Comparison of ENCODE assay signal across 30 cellular contexts in genomic region chr18:63523660-63524059, GRCh38. TPM values are rescaled to one million over a fixed set of nuclear protein-coding genes. Genes with fewer than 3 reads are reported as not detected.
DNase-seq lines count a peak whose midpoint lies in the region; TF ChIP-seq lines count a peak whose summit lies in the region.
"Had no signal": no experiment of that assay in that cellular context is flagged by ENCODE, and none has a peak within 500 bp of the region (broad histone marks: within the 10 kb centered on the region; RNA-seq: fewer than 3 reads in every experiment).

No MANE protein-coding gene starts in this region.

- no peak for TF ChIP-seq EP300 in suprapubic skin (IDR thresholded peaks at IDR 0.05)

- H3K27me3 ChIP-seq in mammary epithelial cell (ENCODE audit: insufficient read depth, low read length) = no peaks in the 10 kb centered on the region
- no peaks in the 10 kb centered on the region for H3K27me3 ChIP-seq in breast epithelium
- H3K27me3 ChIP-seq in OCI-LY3 (ENCODE audit: low read depth, low read length) = peaks cover 26% of the 10 kb centered on the region; the same call in 1 of the 2 replicates
- H3K27me3 ChIP-seq in thyroid gland = no peaks in the 10 kb centered on the region
- no peaks in the 10 kb centered on the region for H3K27me3 ChIP-seq in suprapubic skin
- H3K27me3 ChIP-seq: gastrocnemius medialis, transverse colon had no signal

- no peak overlapping the region for H3K27ac ChIP-seq in mammary epithelial cell (ENCODE audit: insufficient read depth, low read depth, low read length)
- no peak overlapping the region for H3K27ac ChIP-seq in breast epithelium
- H3K27ac ChIP-seq in OCI-LY3 (ENCODE audit: low read length) = no peak overlapping the region
- no peak overlapping the region for H3K27ac ChIP-seq in thyroid gland
- H3K27ac ChIP-seq in suprapubic skin = no peak overlapping the region
- H3K27ac ChIP-seq: adrenal gland, gastrocnemius medialis, skin epidermis, transverse colon had no signal

- no TSS peak for BruUV-seq in mammary epithelial cell (replicated peaks; lab: Mats Ljungman, UMichigan)

- dilution Hi-C loops in mammary epithelial cell (cut with HindIII; ENCODE audit: low sequenced_read_pairs) = loop anchor here (25.0 kb wide), 1 partner anchor 314 kb away; no protein-coding TSS in a partner anchor

- H2AFZ ChIP-seq in mammary epithelial cell (ENCODE audit: low read depth, low read length) (no peak overlapping the region), OCI-LY3 (ENCODE audit: low read depth, low read length) (no peak overlapping the region)

- TF ChIP-seq CTCF in mammary epithelial cell (conservative IDR thresholded peaks at IDR 0.05 in 1 of 2, IDR thresholded peaks at IDR 0.05 in 1 of 2; ENCODE audit: extremely low read depth in 1 of 2, insufficient read depth in 1 of 2, low read depth in 1 of 2, low read length in 2 of 2) = peak; percentile 6 to 16
- no peak for TF ChIP-seq CTCF in breast epithelium (IDR thresholded peaks at IDR 0.05)
- no peak; the same call in 1 of the 2 replicates for TF ChIP-seq CTCF in OCI-LY3 (IDR thresholded peaks at IDR 0.05; ENCODE audit: low read depth, low read length)
- no peak for TF ChIP-seq CTCF in fibroblast of the aortic adventitia (IDR thresholded peaks at IDR 0.05; ENCODE audit: insufficient read depth, low read length)
- no peak for TF ChIP-seq CTCF in thyroid gland (IDR thresholded peaks at IDR 0.05)
- no peak for TF ChIP-seq CTCF in suprapubic skin (IDR thresholded peaks at IDR 0.05)

- H3K79me2 ChIP-seq in mammary epithelial cell (ENCODE audit: insufficient read depth, low read length) (no peaks in the 10 kb centered on the region), OCI-LY3 (ENCODE audit: low read length) (no peaks in the 10 kb centered on the region)

- CTCF ChIA-PET in mammary epithelial cell (lab: Charles Lee; ENCODE audit: low non-redundant PET) = no interaction called here

- H3K9me3 ChIP-seq in mammary epithelial cell (replicated peaks; ENCODE audit: insufficient read depth, low read length) = no peaks in the 10 kb centered on the region
- H3K9me3 ChIP-seq in breast epithelium = no peaks in the 10 kb centered on the region
- H3K9me3 ChIP-seq in OCI-LY3 (ENCODE audit: insufficient read depth, low read length) = peaks cover 4% of the 10 kb centered on the region; the same call in 1 of the 2 replicates
- no peaks in the 10 kb centered on the region for H3K9me3 ChIP-seq in thyroid gland
- H3K9me3 ChIP-seq in suprapubic skin = no peaks in the 10 kb centered on the region
- H3K9me3 ChIP-seq: adrenal gland, gastrocnemius medialis, transverse colon had no signal

- no peaks in the 10 kb centered on the region for H3K36me3 ChIP-seq in mammary epithelial cell (ENCODE audit: insufficient read depth, low read length)
- H3K36me3 ChIP-seq in breast epithelium = no peaks in the 10 kb centered on the region
- H3K36me3 ChIP-seq in OCI-LY3 (replicated peaks; ENCODE audit: low read depth, low read length) = no peaks in the 10 kb centered on the region
- no peaks in the 10 kb centered on the region for H3K36me3 ChIP-seq in thyroid gland
- no peaks in the 10 kb centered on the region for H3K36me3 ChIP-seq in suprapubic skin
- H3K36me3 ChIP-seq: adrenal gland, gastrocnemius medialis, transverse colon had no signal

- intact Hi-C loops in mammary epithelial cell (cut with micrococcal nuclease) (no loop called here), breast epithelium (cut with DNase I; ENCODE audit: low total_unique reads) (no loop called here), thyroid gland (cut with DNase I) (no loop called here)

- in situ Hi-C loops in mammary epithelial cell (cut with MboI; ENCODE audit: low sequenced_read_pairs in 2 of 2) = loop anchor here (10.0 to 25.0 kb wide), 2 partner anchors 211 to 414 kb away; partner anchors contain the start of gene HMSD (in 1 of the 2)

- TF ChIP-seq POLR2A in breast epithelium (IDR thresholded peaks at IDR 0.05) = no peak
- TF ChIP-seq POLR2A in thyroid gland (IDR thresholded peaks at IDR 0.05) = no peak
- TF ChIP-seq POLR2A in suprapubic skin (IDR thresholded peaks at IDR 0.05) = no peak

- WGBS in mammary epithelial cell (ENCODE audit: low coverage, missing lambda C conversion rate) = 90% methylated on average over 4 of the region's 4 CpGs
- 32 to 34% methylated on average over 4 of the region's 4 CpGs for WGBS in thyroid gland, 2 donors
- WGBS in suprapubic skin = 73% methylated on average over 4 of the region's 4 CpGs

- H3K9ac ChIP-seq in mammary epithelial cell (ENCODE audit: insufficient read depth, low read length) (no peak overlapping the region), OCI-LY3 (ENCODE audit: low read length) (no peak overlapping the region)

- DNase-seq in mammary epithelial cell = no peak
- DNase-seq in breast epithelium (ENCODE audit: low spot score in 2 of 2) = no peak
- peak; percentile 16 for DNase-seq in fibroblast of the aortic adventitia (ENCODE audit: low read depth)
- DNase-seq in thyroid gland = peak; percentile 29 to 41
- no peak for DNase-seq in NCI-H1694 treated with DMSO at 0.1 percent for 48 hours (lab: John Stamatoyannopoulos, UW)
- DNase-seq in suprapubic skin (ENCODE audit: low spot score in 2 of 2) = no peak
- no peak for DNase-seq in AML-193 (lab: John Stamatoyannopoulos, UW)
- DNase-seq: activated CD4-positive, alpha-beta memory T cell treated with anti-CD3 and anti-CD28 coated beads for 36 hours; activated T-cell treated with anti-CD3 and anti-CD28 coated beads, Interleukin-2, amount 50 U/mL, for 1 hour; adrenal gland; CD8-positive, alpha-beta memory T cell; DND-41; gastrocnemius medialis; KBM-7; kidney; MV-4-11; NCI-H187; NCI-H345; NK-92 treated with Interleukin-12 subunit alpha and Interleukin-12 subunit beta, amount 100 ng/mL, for 24 hours; stimulated activated CD4-positive, alpha-beta T cell treated with anti-CD3 and anti-CD28 coated beads, Interleukin-2, amount 100 ng/mL, for 48 hours; stimulated activated naive CD8-positive, alpha-beta T cell treated with anti-CD3 and anti-CD28 coated beads, Interleukin-15, Interleukin-2, amounts not matched to agents 100 U/mL and 50 U/mL, for 24 hours; transverse colon had no signal

- H3K4me3 ChIP-seq in mammary epithelial cell (replicated peaks in 1 of 3; ENCODE audit: insufficient read depth in 1 of 3, low read depth in 2 of 3, low read length in 3 of 3) = no peak overlapping the region
- no peak overlapping the region for H3K4me3 ChIP-seq in breast epithelium
- no peak overlapping the region for H3K4me3 ChIP-seq in OCI-LY3 (ENCODE audit: low read length)
- H3K4me3 ChIP-seq in fibroblast of the aortic adventitia (ENCODE audit: low read depth, low read length) = no peak overlapping the region
- H3K4me3 ChIP-seq in thyroid gland (replicated peaks in 1 of 3) = no peak overlapping the region
- no peak overlapping the region for H3K4me3 ChIP-seq in suprapubic skin
- H3K4me3 ChIP-seq: adrenal gland, gastrocnemius medialis, skin epidermis, transverse colon had no signal

- H3K4me2 ChIP-seq in mammary epithelial cell (ENCODE audit: insufficient read depth, low read depth, low read length) (no peak overlapping the region), OCI-LY3 (ENCODE audit: low read length) (peak overlapping the region; percentile 28)

- H4K20me1 ChIP-seq in mammary epithelial cell (ENCODE audit: insufficient read depth, low read length) = no peaks in the 10 kb centered on the region
- H4K20me1 ChIP-seq in OCI-LY3 (ENCODE audit: insufficient read depth, low read length) = no peaks in the 10 kb centered on the region

- H3K4me1 ChIP-seq in mammary epithelial cell (ENCODE audit: insufficient read depth, low read length) = no peaks in the 10 kb centered on the region
- H3K4me1 ChIP-seq in breast epithelium = no peaks in the 10 kb centered on the region
- peaks cover 8% of the 10 kb centered on the region for H3K4me1 ChIP-seq in OCI-LY3 (ENCODE audit: low read length)
- no peaks in the 10 kb centered on the region for H3K4me1 ChIP-seq in thyroid gland
- peaks cover 3% of the 10 kb centered on the region for H3K4me1 ChIP-seq in suprapubic skin
- H3K4me1 ChIP-seq: adrenal gland, gastrocnemius medialis, transverse colon had no signal

RNA-seq across cellular contexts. Expression of gene SERPINB12, which starts 18.5 kb away (rescaled TPM):
- total RNA-seq in mammary epithelial cell (not detected), breast epithelium (not detected), fibroblast of the aortic adventitia (ENCODE audit: low replicate concordance) (not detected in 2 replicates), thyroid gland (not detected), suprapubic skin (10 to 100 TPM; 14.8 to 88.4 (median 79.5) TPM)
- polyA plus RNA-seq in mammary epithelial cell = not detected
- polyA minus RNA-seq in mammary epithelial cell = not detected
- total RNA-seq: activated CD4-positive, alpha-beta memory T cell treated with anti-CD3 and anti-CD28 coated beads for 36 hours; adrenal gland; cardiac septum; CD8-positive, alpha-beta memory T cell; dermis microvascular lymphatic vessel endothelial cell; gastrocnemius medialis; kidney; natural killer cell treated with Interleukin-12 subunit alpha and Interleukin-12 subunit beta and Interleukin-15 and Interleukin-18, amount 100 ng/mL, for 72 hours; posterior vena cava; T-helper 2 cell treated with Interferon-gamma antibody and Interleukin-4, amounts not matched to agents 100 ng/mL and 5 ng/mL, for 36 hours; transverse colon; WTC11 had no signal
- polyA plus RNA-seq: adrenal gland; CD8-positive, alpha-beta memory T cell had no signal

RNA-seq across cellular contexts. Expression of gene SERPINB5, which starts 46.9 kb away (rescaled TPM):
- total RNA-seq in mammary epithelial cell (100 to 1,000 TPM; 428 to 490 TPM), breast epithelium (10 to 100 TPM in 2 of 3 donors, not detected in 1; 12.6 to 17.4 TPM), fibroblast of the aortic adventitia (ENCODE audit: low replicate concordance) (not detected in 2 replicates), thyroid gland (not detected), suprapubic skin (100 to 1,000 TPM; 158 to 658 (median 458) TPM)
- polyA plus RNA-seq in mammary epithelial cell = 525 TPM
- 393 TPM for polyA minus RNA-seq in mammary epithelial cell
- total RNA-seq: activated CD4-positive, alpha-beta memory T cell treated with anti-CD3 and anti-CD28 coated beads for 36 hours; cardiac septum; CD8-positive, alpha-beta memory T cell; dermis microvascular lymphatic vessel endothelial cell; gastrocnemius medialis; kidney; natural killer cell treated with Interleukin-12 subunit alpha and Interleukin-12 subunit beta and Interleukin-15 and Interleukin-18, amount 100 ng/mL, for 72 hours; posterior vena cava; T-helper 2 cell treated with Interferon-gamma antibody and Interleukin-4, amounts not matched to agents 100 ng/mL and 5 ng/mL, for 36 hours had no signal
- polyA plus RNA-seq: CD8-positive, alpha-beta memory T cell had no signal

Comparison
In these comparisons a context has a peak if more than half of its experiments do, and no peak if none do; other contexts are left out.
1. CTCF ChIP-seq: peak in mammary epithelial cell (2 of 2); none in breast epithelium (0 of 3), OCI-LY3 (single experiment), fibroblast of the aortic adventitia (single experiment), thyroid gland (0 of 6) and suprapubic skin (0 of 2).
2. RNA of gene SERPINB5, which starts 46.9 kb away (total RNA-seq): 158 to 658 TPM in suprapubic skin and 428 to 490 TPM in mammary epithelial cell; 12.6 to 17.4 TPM in breast epithelium, not detected in fibroblast of the aortic adventitia and not detected in thyroid gland; every median in the first group is over 4 times any median in the second.
3. DNase-seq: peak in fibroblast of the aortic adventitia (single experiment) and thyroid gland (2 of 2); none in mammary epithelial cell (single experiment), breast epithelium (0 of 2), NCI-H1694 treated with DMSO at 0.1 percent for 48 hours (single experiment), suprapubic skin (0 of 2) and AML-193 (0 of 2).
4. RNA of gene SERPINB12, which starts 18.5 kb away (total RNA-seq): 14.8 to 88.4 TPM in suprapubic skin; not detected in mammary epithelial cell, not detected in breast epithelium, not detected in fibroblast of the aortic adventitia and not detected in thyroid gland; every median in the first group is over 10 times any median in the second.